Comparison of ENCODE assay signal across 8 cellular contexts in the genomic region with DNA sequence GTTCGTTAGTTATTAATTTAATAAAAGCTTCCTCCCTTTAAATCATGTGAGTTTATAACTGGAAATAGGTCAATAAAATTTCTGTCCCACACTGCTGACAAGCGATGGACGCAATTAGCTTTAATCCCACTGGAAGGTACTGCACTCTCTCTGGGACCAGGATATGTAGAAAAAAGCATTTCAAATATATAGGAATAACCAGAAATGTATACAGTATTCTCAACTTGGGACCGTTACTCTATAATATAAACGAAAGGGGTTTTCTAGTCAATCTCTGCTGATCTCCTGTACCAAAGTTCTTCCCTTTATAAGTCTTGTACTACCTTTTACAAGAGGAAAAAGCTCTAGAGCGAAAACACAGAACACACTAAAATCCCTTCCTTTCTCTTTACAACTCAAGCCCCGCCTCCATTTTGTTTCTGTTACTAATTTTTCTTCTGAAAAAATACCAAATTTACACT. TPM values are rescaled to one million over a fixed set of nuclear protein-coding genes. Genes with fewer than 3 reads are reported as not detected.
DNase-seq lines count a peak whose midpoint lies in the region; ATAC-seq lines count a peak whose summit lies in the region.

No MANE protein-coding gene starts in this region.

- H3K27ac ChIP-seq in naive thymus-derived CD4-positive, alpha-beta T cell (ENCODE audit: low read depth, low read length): peak overlapping the region; percentile 97

- H3K4me3 Mint-ChIP-seq in naive thymus-derived CD4-positive, alpha-beta T cell: no peak overlapping the region

- peak; percentile 25 for DNase-seq in GM03348 (ENCODE audit: low spot score)
- DNase-seq in NCI-H2227 (lab: John Stamatoyannopoulos, UW; ENCODE audit: unreplicated experiment): peak; percentile 6
- peak; percentile 64 for DNase-seq in dermis blood vessel endothelial cell
- peak in 6 of 9 donors; percentile 17 to 59 (median 42) for DNase-seq in naive thymus-derived CD4-positive, alpha-beta T cell
- no peak for DNase-seq in NCI-H1105 (lab: John Stamatoyannopoulos, UW)

- H3K4me3 ChIP-seq in naive thymus-derived CD4-positive, alpha-beta T cell (ENCODE audit: low read length): peak overlapping the region; percentile 84

- peaks cover 0 to 8% (median 0%) of the 10 kb centered on the region in 3 experiments for H3K36me3 ChIP-seq in naive thymus-derived CD4-positive, alpha-beta T cell (ENCODE audit: control insufficient read depth in 2 of 3, insufficient read depth in 3 of 3, low read length in 3 of 3)

- peaks cover 16 to 52% (median 34%) of the 10 kb centered on the region in 7 donors for H3K4me1 Mint-ChIP-seq in naive thymus-derived CD4-positive, alpha-beta T cell

- H3K27me3 Mint-ChIP-seq in naive thymus-derived CD4-positive, alpha-beta T cell: no peaks in the 10 kb centered on the region

- peaks cover 11 to 13% of the 10 kb centered on the region in 2 donors for H3K4me1 ChIP-seq in naive thymus-derived CD4-positive, alpha-beta T cell (ENCODE audit: control insufficient read depth in 2 of 2, insufficient read depth in 2 of 2, low read length in 2 of 2)

- H3K27me3 ChIP-seq in naive thymus-derived CD4-positive, alpha-beta T cell (ENCODE audit: control insufficient read depth in 2 of 2, insufficient read depth in 2 of 2, low read length in 2 of 2): no peaks in the 10 kb centered on the region

- POLR2A ChIA-PET in naive thymus-derived CD4-positive, alpha-beta T cell (lab: Charles Lee): interaction anchor here (0.7 to 4.1 kb wide), 23 partner anchors 9 to 766 kb away, joined by 3 to 66 read pairs (median 6); a partner anchor contains a TSS

- no peak for ATAC-seq in naive thymus-derived CD4-positive, alpha-beta T cell
- ATAC-seq in GM19455 (IDR thresholded peaks at IDR 0.05; ENCODE audit: unreplicated experiment) (no peak), GM18909 (IDR thresholded peaks at IDR 0.05; ENCODE audit: poor library complexity, unreplicated experiment) (no peak), GM19324 (IDR thresholded peaks at IDR 0.05; ENCODE audit: low FRiP score, unreplicated experiment) (no peak)

- H3K27ac Mint-ChIP-seq in naive thymus-derived CD4-positive, alpha-beta T cell: no peak overlapping the region

- no peaks in the 10 kb centered on the region for H3K9me3 ChIP-seq in naive thymus-derived CD4-positive, alpha-beta T cell (ENCODE audit: control insufficient read depth in 2 of 3, low read length in 3 of 3)

- H3K9me3 Mint-ChIP-seq in naive thymus-derived CD4-positive, alpha-beta T cell: no peaks in the 10 kb centered on the region

- CTCF ChIA-PET in naive thymus-derived CD4-positive, alpha-beta T cell (lab: Charles Lee): interaction anchor here (0.6 to 2.4 kb wide), 6 partner anchors 9 to 845 kb away, joined by 3 to 6 read pairs (median 4); no protein-coding TSS in a partner anchor

- intact Hi-C loops in naive thymus-derived CD4-positive, alpha-beta T cell (cut with micrococcal nuclease): loop anchor here (2.0 to 10.0 kb wide), 8 partner anchors 43 to 1959 kb away; a partner anchor contains a TSS

- H3K36me3 Mint-ChIP-seq in naive thymus-derived CD4-positive, alpha-beta T cell: peaks cover 3 to 5% (median 4%) of the 10 kb centered on the region in 5 donors

RNA-seq across cellular contexts. Expression of a gene that starts 1.8 kb away (rescaled TPM):
- total RNA-seq in dermis blood vessel endothelial cell: 20.0 and 26.4 TPM in 2 replicates
- total RNA-seq in naive thymus-derived CD4-positive, alpha-beta T cell: 10 to 100 TPM; 22.4 to 34.7 (median 30.4) TPM
- polyA plus RNA-seq in naive thymus-derived CD4-positive, alpha-beta T cell: 10 to 100 TPM; 17.4 to 21.9 TPM
